ENCODE assay signal across 16 cellular contexts in the genomic region with DNA sequence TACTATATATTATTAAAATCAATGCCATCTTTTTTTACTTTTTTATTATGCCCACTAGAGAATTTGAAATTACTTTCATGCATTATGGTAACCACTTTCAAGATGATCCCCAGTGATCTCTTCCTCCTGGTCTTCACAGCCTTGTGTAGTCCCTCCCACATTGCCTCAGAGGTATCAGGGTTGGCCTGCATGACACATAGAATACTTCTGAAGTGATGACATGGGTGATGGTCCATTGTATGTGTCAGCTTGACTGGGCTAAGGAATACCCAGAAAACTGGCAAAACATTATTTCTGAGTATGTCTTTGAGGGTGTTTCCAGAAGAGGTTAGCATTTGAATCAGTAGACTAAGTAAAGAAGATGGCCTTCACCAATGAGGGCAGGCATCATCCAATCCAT. TPM values are rescaled to one million over a fixed set of nuclear protein-coding genes. Genes with fewer than 3 reads are reported as not detected.
DNase-seq lines count a peak whose midpoint lies in the region; ATAC-seq lines count a peak whose summit lies in the region.
"Had no signal": no experiment of that assay in that cellular context is flagged by ENCODE, and none has a peak within 500 bp of the region (broad histone marks: within the 10 kb centered on the region; RNA-seq: fewer than 3 reads in every experiment).

No MANE protein-coding gene starts in this region.

- no peaks in the 10 kb centered on the region for H3K4me1 Mint-ChIP-seq in T-helper 2 cell treated with Interferon-gamma antibody and Interleukin-4, amounts not matched to agents 5 μg/mL and 100 μg/mL, for 36 hours (ENCODE audit: low read depth)
- H3K4me1 Mint-ChIP-seq in activated naive CD8-positive, alpha-beta T cell treated with anti-CD3 and anti-CD28 coated beads, Interleukin-2, amount 50 U/mL, for 24 hours, result no peaks in the 10 kb centered on the region
- no peaks in the 10 kb centered on the region for H3K4me1 Mint-ChIP-seq in activated naive CD8-positive, alpha-beta T cell treated with anti-CD3 and anti-CD28 coated beads for 36 hours
- no peaks in the 10 kb centered on the region for H3K4me1 Mint-ChIP-seq in activated T-helper 17 cell treated with anti-CD3 and anti-CD28 coated beads, Interleukin-2, amount 50 U/mL, for 72 hours
- H3K4me1 Mint-ChIP-seq in stimulated activated naive CD8-positive, alpha-beta T cell treated with anti-CD3 and anti-CD28 coated beads, Interleukin-15, amount 100 ng/mL, for 72 hours, result no peaks in the 10 kb centered on the region
- H3K4me1 Mint-ChIP-seq: IgD-negative memory B cell had no signal

- peak; percentile 73 for ATAC-seq in activated naive CD8-positive, alpha-beta T cell treated with anti-CD3 and anti-CD28 coated beads, Interleukin-2, amount 50 U/mL, for 24 hours
- peak; percentile 86 for ATAC-seq in activated T-helper 17 cell treated with anti-CD3 and anti-CD28 coated beads, Interleukin-2, amount 50 U/mL, for 72 hours (replicated peaks)
- peak; percentile 89 for ATAC-seq in stimulated activated naive CD8-positive, alpha-beta T cell treated with anti-CD3 and anti-CD28 coated beads, Interleukin-15, amount 100 ng/mL, for 72 hours
- ATAC-seq: CD8-positive, alpha-beta T cell had no signal

- H3K4me3 Mint-ChIP-seq in T-helper 2 cell treated with Interferon-gamma antibody and Interleukin-4, amounts not matched to agents 5 μg/mL and 100 μg/mL, for 36 hours, result no peak overlapping the region
- H3K4me3 Mint-ChIP-seq in activated naive CD8-positive, alpha-beta T cell treated with anti-CD3 and anti-CD28 coated beads, Interleukin-2, amount 50 U/mL, for 24 hours, result no peak overlapping the region
- H3K4me3 Mint-ChIP-seq in activated naive CD8-positive, alpha-beta T cell treated with anti-CD3 and anti-CD28 coated beads for 36 hours, result no peak overlapping the region
- H3K4me3 Mint-ChIP-seq in activated T-helper 17 cell treated with anti-CD3 and anti-CD28 coated beads, Interleukin-2, amount 50 U/mL, for 72 hours, result no peak overlapping the region
- no peak overlapping the region for H3K4me3 Mint-ChIP-seq in stimulated activated naive CD8-positive, alpha-beta T cell treated with anti-CD3 and anti-CD28 coated beads, Interleukin-15, amount 100 ng/mL, for 72 hours
- H3K4me3 Mint-ChIP-seq: CD8-positive, alpha-beta T cell had no signal

- no peaks in the 10 kb centered on the region for H3K27me3 Mint-ChIP-seq in T-helper 2 cell treated with Interferon-gamma antibody and Interleukin-4, amounts not matched to agents 5 μg/mL and 100 μg/mL, for 36 hours (ENCODE audit: low read depth)
- H3K27me3 Mint-ChIP-seq in activated naive CD8-positive, alpha-beta T cell treated with anti-CD3 and anti-CD28 coated beads, Interleukin-2, amount 50 U/mL, for 24 hours, result peaks cover 10% of the 10 kb centered on the region
- H3K27me3 Mint-ChIP-seq in activated naive CD8-positive, alpha-beta T cell treated with anti-CD3 and anti-CD28 coated beads for 36 hours, result peaks cover 33% of the 10 kb centered on the region
- peaks cover 21% of the 10 kb centered on the region for H3K27me3 Mint-ChIP-seq in activated T-helper 17 cell treated with anti-CD3 and anti-CD28 coated beads, Interleukin-2, amount 50 U/mL, for 72 hours
- H3K27me3 Mint-ChIP-seq in stimulated activated naive CD8-positive, alpha-beta T cell treated with anti-CD3 and anti-CD28 coated beads, Interleukin-15, amount 100 ng/mL, for 72 hours, result peaks cover 12% of the 10 kb centered on the region

- H3K27ac Mint-ChIP-seq in T-helper 2 cell treated with Interferon-gamma antibody and Interleukin-4, amounts not matched to agents 5 μg/mL and 100 μg/mL, for 36 hours, result no peak overlapping the region
- H3K27ac Mint-ChIP-seq in activated naive CD8-positive, alpha-beta T cell treated with anti-CD3 and anti-CD28 coated beads, Interleukin-2, amount 50 U/mL, for 24 hours, result no peak overlapping the region
- H3K27ac Mint-ChIP-seq in activated naive CD8-positive, alpha-beta T cell treated with anti-CD3 and anti-CD28 coated beads for 36 hours, result no peak overlapping the region
- no peak overlapping the region for H3K27ac Mint-ChIP-seq in activated T-helper 17 cell treated with anti-CD3 and anti-CD28 coated beads, Interleukin-2, amount 50 U/mL, for 72 hours
- no peak overlapping the region for H3K27ac Mint-ChIP-seq in stimulated activated naive CD8-positive, alpha-beta T cell treated with anti-CD3 and anti-CD28 coated beads, Interleukin-15, amount 100 ng/mL, for 72 hours
- H3K27ac Mint-ChIP-seq: CD8-positive, alpha-beta T cell; IgD-negative memory B cell had no signal

- DNase-seq in T-helper 2 cell treated with Interferon-gamma antibody and Interleukin-4, amounts not matched to agents 5 μg/mL and 100 μg/mL, for 36 hours (ENCODE audit: low spot score), result peak; percentile 6
- DNase-seq in T-helper 2 cell (no peak), amniotic stem cell (lab: John Stamatoyannopoulos, UW) (no peak), nucleus accumbens (lab: John Stamatoyannopoulos, UW) (no peak)
- no peak for DNase-seq in activated naive CD8-positive, alpha-beta T cell treated with anti-CD3 and anti-CD28 coated beads, Interleukin-2, amount 50 U/mL, for 24 hours
- no peak for DNase-seq in activated naive CD8-positive, alpha-beta T cell treated with anti-CD3 and anti-CD28 coated beads for 36 hours
- DNase-seq in stimulated activated naive CD8-positive, alpha-beta T cell treated with anti-CD3 and anti-CD28 coated beads, Interleukin-15, amount 100 ng/mL, for 72 hours, result peak in 1 of 2 donors; percentile 16
- DNase-seq: CD8-positive, alpha-beta T cell; H7; NCI-H1930; NCI-H2171; NCI-H446 treated with DMSO at 0.1 percent for 48 hours had no signal

- peaks cover 4% of the 10 kb centered on the region for H3K9me3 Mint-ChIP-seq in T-helper 2 cell treated with Interferon-gamma antibody and Interleukin-4, amounts not matched to agents 5 μg/mL and 100 μg/mL, for 36 hours
- no peaks in the 10 kb centered on the region for H3K9me3 Mint-ChIP-seq in activated naive CD8-positive, alpha-beta T cell treated with anti-CD3 and anti-CD28 coated beads, Interleukin-2, amount 50 U/mL, for 24 hours
- H3K9me3 Mint-ChIP-seq in activated naive CD8-positive, alpha-beta T cell treated with anti-CD3 and anti-CD28 coated beads for 36 hours, result peaks cover 2% of the 10 kb centered on the region
- no peaks in the 10 kb centered on the region for H3K9me3 Mint-ChIP-seq in activated T-helper 17 cell treated with anti-CD3 and anti-CD28 coated beads, Interleukin-2, amount 50 U/mL, for 72 hours
- no peaks in the 10 kb centered on the region for H3K9me3 Mint-ChIP-seq in stimulated activated naive CD8-positive, alpha-beta T cell treated with anti-CD3 and anti-CD28 coated beads, Interleukin-15, amount 100 ng/mL, for 72 hours
- H3K9me3 Mint-ChIP-seq: CD8-positive, alpha-beta T cell had no signal

- H3K36me3 Mint-ChIP-seq in T-helper 2 cell treated with Interferon-gamma antibody and Interleukin-4, amounts not matched to agents 5 μg/mL and 100 μg/mL, for 36 hours (ENCODE audit: low read depth), result no peaks in the 10 kb centered on the region
- H3K36me3 Mint-ChIP-seq in activated naive CD8-positive, alpha-beta T cell treated with anti-CD3 and anti-CD28 coated beads, Interleukin-2, amount 50 U/mL, for 24 hours (ENCODE audit: low read depth), result no peaks in the 10 kb centered on the region
- H3K36me3 Mint-ChIP-seq in activated naive CD8-positive, alpha-beta T cell treated with anti-CD3 and anti-CD28 coated beads for 36 hours, result no peaks in the 10 kb centered on the region
- no peaks in the 10 kb centered on the region for H3K36me3 Mint-ChIP-seq in activated T-helper 17 cell treated with anti-CD3 and anti-CD28 coated beads, Interleukin-2, amount 50 U/mL, for 72 hours (ENCODE audit: low read depth)
- H3K36me3 Mint-ChIP-seq: CD8-positive, alpha-beta T cell; IgD-negative memory B cell had no signal

RNA-seq across cellular contexts. Expression of a gene that starts 14.2 kb away (rescaled TPM):
- not detected for total RNA-seq in activated naive CD8-positive, alpha-beta T cell treated with anti-CD3 and anti-CD28 coated beads for 36 hours
- not detected for total RNA-seq in activated T-helper 17 cell treated with anti-CD3 and anti-CD28 coated beads, Interleukin-2, amount 50 U/mL, for 72 hours
- total RNA-seq: CD8-positive, alpha-beta T cell; Daoy; H7; LHCN-M2 had no signal
